1 cellular context compared by ENCODE assay signal in genomic region chr2:74442483-74443297, GRCh38.
TF ChIP-seq lines count a peak whose summit lies in the region.
"Not testable (repeated sequence)": the region's sequence is repeated elsewhere in the genome, so short reads cannot be mapped to it uniquely, and the experiment has no call there.

No MANE protein-coding gene starts in this region.

TF ChIP-seq in HepG2, 621 proteins besides CTCF, POLR2A, EP300 and RAD21 (continues in another document):
- TF ChIP-seq ZNF775 (CRISPR knock-in tag; IDR thresholded peaks at IDR 0.05; ENCODE audit: borderline replicate concordance) (0 out of 2 replicates have a peak, but pooled peaks have one; percentile 14), SMC3 (IDR thresholded peaks at IDR 0.05; ENCODE audit: low read length) (0 out of 2 replicates have a peak, but pooled peaks have one; percentile 0), SMAD3 (CRISPR knock-in tag; IDR thresholded peaks at IDR 0.05) (peak; percentile 10), ZNF646 (CRISPR knock-in tag; IDR thresholded peaks at IDR 0.05) (peak; percentile 71; the same call in 1 of the 2 replicates), EHMT2 (IDR thresholded peaks at IDR 0.05; ENCODE audit: borderline replicate concordance, low read depth, low read length) (peak; percentile 91; the same call in 1 of the 2 replicates), ZNF264 (CRISPR knock-in tag; IDR thresholded peaks at IDR 0.05) (peak; percentile 64; the same call in 1 of the 2 replicates), DR1 (CRISPR knock-in tag; IDR thresholded peaks at IDR 0.05) (0 out of 2 replicates have a peak, but pooled peaks have one; percentile 6), ZNF121 (CRISPR knock-in tag; IDR thresholded peaks at IDR 0.05) (peak; percentile 84; the same call in 1 of the 2 replicates), ZBTB39 (CRISPR knock-in tag; IDR thresholded peaks at IDR 0.05) (0 out of 2 replicates have a peak, but pooled peaks have one; percentile 56), ZFP1 (CRISPR knock-in tag; IDR thresholded peaks at IDR 0.05) (0 out of 2 replicates have a peak, but pooled peaks have one; percentile 6), TBX2 (CRISPR knock-in tag; IDR thresholded peaks at IDR 0.05; ENCODE audit: borderline replicate concordance) (peak; percentile 62), RARG (CRISPR knock-in tag; IDR thresholded peaks at IDR 0.05; ENCODE audit: low read depth) (peak; percentile 71; the same call in 1 of the 2 replicates), HOXA9 (CRISPR knock-in tag; IDR thresholded peaks at IDR 0.05; ENCODE audit: borderline replicate concordance) (0 out of 2 replicates have a peak, but pooled peaks have one; percentile 40), HIC2 (CRISPR knock-in tag; IDR thresholded peaks at IDR 0.05; ENCODE audit: low read depth) (peak; percentile 30; the same call in 1 of the 2 replicates), CREB1 (CRISPR knock-in tag; IDR thresholded peaks at IDR 0.05) (peak; percentile 78), PHF21A (CRISPR knock-in tag; IDR thresholded peaks at IDR 0.05) (peak; percentile 11), ZNF24 (IDR thresholded peaks at IDR 0.05) (peak; percentile 47; the same call in 1 of the 2 replicates), RFXAP (CRISPR knock-in tag; IDR thresholded peaks at IDR 0.05; ENCODE audit: borderline replicate concordance) (0 out of 2 replicates have a peak, but pooled peaks have one; percentile 11), REPIN1 (CRISPR knock-in tag; IDR thresholded peaks at IDR 0.05; ENCODE audit: borderline replicate concordance, low read depth) (peak; percentile 8; the same call in 1 of the 2 replicates), AFF4 (CRISPR knock-in tag; IDR thresholded peaks at IDR 0.05) (0 out of 2 replicates have a peak, but pooled peaks have one; percentile 10), ZNF205 (CRISPR knock-in tag; IDR thresholded peaks at IDR 0.05) (0 out of 2 replicates have a peak, but pooled peaks have one; percentile 10), XRCC5 (optimal IDR thresholded peaks at IDR 0.05; ENCODE audit: low read length) (peak; percentile 14), ZNF878 (CRISPR knock-in tag; IDR thresholded peaks at IDR 0.05) (peak; percentile 63; the same call in 1 of the 2 replicates), POGZ (CRISPR knock-in tag; IDR thresholded peaks at IDR 0.05) (peak; percentile 55; the same call in 1 of the 2 replicates), ZNF138 (CRISPR knock-in tag; IDR thresholded peaks at IDR 0.05; ENCODE audit: low read depth) (0 out of 2 replicates have a peak, but pooled peaks have one; percentile 72), MEIS2 (CRISPR knock-in tag; IDR thresholded peaks at IDR 0.05) (peak; percentile 3; the same call in 1 of the 2 replicates), CREM (IDR thresholded peaks at IDR 0.05) (peak; percentile 38; the same call in 1 of the 2 replicates), BRCA1 (CRISPR knock-in tag; IDR thresholded peaks at IDR 0.05) (0 out of 2 replicates have a peak, but pooled peaks have one; percentile 2), ZNF292 (CRISPR knock-in tag; IDR thresholded peaks at IDR 0.05; ENCODE audit: borderline replicate concordance, low read depth) (peak; percentile 22; the same call in 1 of the 2 replicates), KLF16 (CRISPR knock-in tag; IDR thresholded peaks at IDR 0.05) (peak in 1 of 2 experiments; percentile 8; a peak in 1 of 4 replicates), TARDBP (CRISPR knock-in tag; IDR thresholded peaks at IDR 0.05) (peak; percentile 10; the same call in 1 of the 2 replicates), ZNF678 (CRISPR knock-in tag; IDR thresholded peaks at IDR 0.05) (0 out of 2 replicates have a peak, but pooled peaks have one; percentile 8), RXRB (CRISPR knock-in tag; IDR thresholded peaks at IDR 0.05; ENCODE audit: borderline replicate concordance) (peak; percentile 4; the same call in 1 of the 2 replicates), ATF1 (CRISPR knock-in tag; IDR thresholded peaks at IDR 0.05) (peak; percentile 40; the same call in 1 of the 2 replicates), MIER3 (CRISPR knock-in tag; IDR thresholded peaks at IDR 0.05; ENCODE audit: borderline replicate concordance) (peak; percentile 11; the same call in 1 of the 2 replicates), CHD4 (IDR thresholded peaks at IDR 0.05; ENCODE audit: borderline replicate concordance, low read length) (peak; percentile 98)
- TF ChIP-seq, protein P1, sequence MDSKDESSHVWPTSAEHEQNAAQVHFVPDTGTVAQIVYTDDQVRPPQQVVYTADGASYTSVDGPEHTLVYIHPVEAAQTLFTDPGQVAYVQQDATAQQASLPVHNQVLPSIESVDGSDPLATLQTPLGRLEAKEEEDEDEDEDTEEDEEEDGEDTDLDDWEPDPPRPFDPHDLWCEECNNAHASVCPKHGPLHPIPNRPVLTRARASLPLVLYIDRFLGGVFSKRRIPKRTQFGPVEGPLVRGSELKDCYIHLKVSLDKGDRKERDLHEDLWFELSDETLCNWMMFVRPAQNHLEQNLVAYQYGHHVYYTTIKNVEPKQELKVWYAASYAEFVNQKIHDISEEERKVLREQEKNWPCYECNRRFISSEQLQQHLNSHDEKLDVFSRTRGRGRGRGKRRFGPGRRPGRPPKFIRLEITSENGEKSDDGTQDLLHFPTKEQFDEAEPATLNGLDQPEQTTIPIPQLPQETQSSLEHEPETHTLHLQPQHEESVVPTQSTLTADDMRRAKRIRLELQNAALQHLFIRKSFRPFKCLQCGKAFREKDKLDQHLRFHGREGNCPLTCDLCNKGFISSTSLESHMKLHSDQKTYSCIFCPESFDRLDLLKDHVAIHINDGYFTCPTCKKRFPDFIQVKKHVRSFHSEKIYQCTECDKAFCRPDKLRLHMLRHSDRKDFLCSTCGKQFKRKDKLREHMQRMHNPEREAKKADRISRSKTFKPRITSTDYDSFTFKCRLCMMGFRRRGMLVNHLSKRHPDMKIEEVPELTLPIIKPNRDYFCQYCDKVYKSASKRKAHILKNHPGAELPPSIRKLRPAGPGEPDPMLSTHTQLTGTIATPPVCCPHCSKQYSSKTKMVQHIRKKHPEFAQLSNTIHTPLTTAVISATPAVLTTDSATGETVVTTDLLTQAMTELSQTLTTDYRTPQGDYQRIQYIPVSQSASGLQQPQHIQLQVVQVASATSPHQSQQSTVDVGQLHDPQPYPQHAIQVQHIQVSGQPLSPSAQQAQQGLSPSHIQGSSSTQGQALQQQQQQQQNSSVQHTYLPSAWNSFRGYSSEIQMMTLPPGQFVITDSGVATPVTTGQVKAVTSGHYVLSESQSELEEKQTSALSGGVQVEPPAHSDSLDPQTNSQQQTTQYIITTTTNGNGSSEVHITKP (CRISPR knock-in tag; IDR thresholded peaks at IDR 0.05; ENCODE audit: low read depth), result 0 out of 2 replicates have a peak, but pooled peaks have one; percentile 9
- TF ChIP-seq CREB1 (IDR thresholded peaks at IDR 0.05); CREM (CRISPR knock-in tag; IDR thresholded peaks at IDR 0.05): not testable (repeated sequence)
- TF ChIP-seq, protein P2, sequence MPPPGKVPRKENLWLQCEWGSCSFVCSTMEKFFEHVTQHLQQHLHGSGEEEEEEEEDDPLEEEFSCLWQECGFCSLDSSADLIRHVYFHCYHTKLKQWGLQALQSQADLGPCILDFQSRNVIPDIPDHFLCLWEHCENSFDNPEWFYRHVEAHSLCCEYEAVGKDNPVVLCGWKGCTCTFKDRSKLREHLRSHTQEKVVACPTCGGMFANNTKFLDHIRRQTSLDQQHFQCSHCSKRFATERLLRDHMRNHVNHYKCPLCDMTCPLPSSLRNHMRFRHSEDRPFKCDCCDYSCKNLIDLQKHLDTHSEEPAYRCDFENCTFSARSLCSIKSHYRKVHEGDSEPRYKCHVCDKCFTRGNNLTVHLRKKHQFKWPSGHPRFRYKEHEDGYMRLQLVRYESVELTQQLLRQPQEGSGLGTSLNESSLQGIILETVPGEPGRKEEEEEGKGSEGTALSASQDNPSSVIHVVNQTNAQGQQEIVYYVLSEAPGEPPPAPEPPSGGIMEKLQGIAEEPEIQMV (CRISPR knock-in tag; IDR thresholded peaks at IDR 0.05; ENCODE audit: low read depth), result peak; percentile 8; the same call in 1 of the 2 replicates
